1 cellular context compared by ENCODE assay signal in the genomic region with DNA sequence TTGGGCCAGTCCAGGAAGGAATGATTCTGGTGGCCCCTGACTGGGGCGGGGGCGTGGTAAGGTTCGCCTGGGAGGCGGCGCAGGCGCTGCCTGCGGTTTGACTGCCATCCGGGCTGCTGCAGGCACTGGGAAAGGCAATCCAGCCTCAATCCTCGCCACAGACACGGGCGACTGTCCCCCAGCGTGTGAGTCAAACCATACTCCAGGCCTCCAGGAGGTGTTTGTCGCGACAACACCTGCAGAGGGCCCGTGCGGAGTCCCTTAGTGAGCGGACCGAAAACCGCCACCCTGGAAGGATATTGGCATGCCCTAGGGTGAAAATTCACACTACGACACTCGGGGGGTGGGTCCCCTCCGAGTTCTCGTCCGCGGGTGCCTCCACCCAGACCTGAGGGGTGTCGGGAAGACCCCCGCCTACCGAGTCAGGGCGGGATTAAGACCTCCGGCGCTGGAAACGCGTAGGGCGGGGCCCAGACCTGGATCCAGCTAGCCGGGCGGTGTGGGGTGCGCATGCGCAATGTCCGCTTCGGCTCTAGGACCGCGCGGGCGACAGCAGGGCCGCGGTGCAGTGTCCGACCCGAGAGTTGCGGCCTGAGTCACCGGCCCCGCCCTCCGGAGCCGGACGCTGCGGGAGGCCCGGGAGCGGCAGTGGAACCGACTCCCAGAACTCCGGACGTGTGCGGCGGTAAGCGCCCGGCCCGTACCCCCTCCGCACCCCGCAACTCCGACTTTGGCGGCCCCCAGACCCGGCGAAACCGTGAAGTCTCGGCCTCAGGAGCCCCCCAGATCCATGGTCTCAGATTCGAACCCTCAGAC.
A peak's percentile ranks its signal among the peaks of the same experiment; 100 is the strongest.
TF ChIP-seq lines count a peak whose summit lies in the region.

A gene (plus strand): TSS at position 594 of the 816 bp plus-strand sequence. CDS start 946 bp downstream, outside the sequence.

TF ChIP-seq in HCT116, 20 proteins besides CTCF, POLR2A, EP300 and RAD21 (continued from another document):
- TF ChIP-seq, protein P1, sequence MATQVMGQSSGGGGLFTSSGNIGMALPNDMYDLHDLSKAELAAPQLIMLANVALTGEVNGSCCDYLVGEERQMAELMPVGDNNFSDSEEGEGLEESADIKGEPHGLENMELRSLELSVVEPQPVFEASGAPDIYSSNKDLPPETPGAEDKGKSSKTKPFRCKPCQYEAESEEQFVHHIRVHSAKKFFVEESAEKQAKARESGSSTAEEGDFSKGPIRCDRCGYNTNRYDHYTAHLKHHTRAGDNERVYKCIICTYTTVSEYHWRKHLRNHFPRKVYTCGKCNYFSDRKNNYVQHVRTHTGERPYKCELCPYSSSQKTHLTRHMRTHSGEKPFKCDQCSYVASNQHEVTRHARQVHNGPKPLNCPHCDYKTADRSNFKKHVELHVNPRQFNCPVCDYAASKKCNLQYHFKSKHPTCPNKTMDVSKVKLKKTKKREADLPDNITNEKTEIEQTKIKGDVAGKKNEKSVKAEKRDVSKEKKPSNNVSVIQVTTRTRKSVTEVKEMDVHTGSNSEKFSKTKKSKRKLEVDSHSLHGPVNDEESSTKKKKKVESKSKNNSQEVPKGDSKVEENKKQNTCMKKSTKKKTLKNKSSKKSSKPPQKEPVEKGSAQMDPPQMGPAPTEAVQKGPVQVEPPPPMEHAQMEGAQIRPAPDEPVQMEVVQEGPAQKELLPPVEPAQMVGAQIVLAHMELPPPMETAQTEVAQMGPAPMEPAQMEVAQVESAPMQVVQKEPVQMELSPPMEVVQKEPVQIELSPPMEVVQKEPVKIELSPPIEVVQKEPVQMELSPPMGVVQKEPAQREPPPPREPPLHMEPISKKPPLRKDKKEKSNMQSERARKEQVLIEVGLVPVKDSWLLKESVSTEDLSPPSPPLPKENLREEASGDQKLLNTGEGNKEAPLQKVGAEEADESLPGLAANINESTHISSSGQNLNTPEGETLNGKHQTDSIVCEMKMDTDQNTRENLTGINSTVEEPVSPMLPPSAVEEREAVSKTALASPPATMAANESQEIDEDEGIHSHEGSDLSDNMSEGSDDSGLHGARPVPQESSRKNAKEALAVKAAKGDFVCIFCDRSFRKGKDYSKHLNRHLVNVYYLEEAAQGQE (IDR thresholded peaks at IDR 0.05; ENCODE audit: low read depth): no peak
- TF ChIP-seq EGR1 (IDR thresholded peaks at IDR 0.05; ENCODE audit: low read depth): peak; percentile 81
- TF ChIP-seq SIN3A (IDR thresholded peaks at IDR 0.05; ENCODE audit: low read depth): peak; percentile 40
- peak; percentile 74; the same call in 1 of the 2 replicates for TF ChIP-seq CBX3 (IDR thresholded peaks at IDR 0.05; ENCODE audit: low read depth)
